Comparison of ENCODE assay signal across 13 cellular contexts in the genomic region with DNA sequence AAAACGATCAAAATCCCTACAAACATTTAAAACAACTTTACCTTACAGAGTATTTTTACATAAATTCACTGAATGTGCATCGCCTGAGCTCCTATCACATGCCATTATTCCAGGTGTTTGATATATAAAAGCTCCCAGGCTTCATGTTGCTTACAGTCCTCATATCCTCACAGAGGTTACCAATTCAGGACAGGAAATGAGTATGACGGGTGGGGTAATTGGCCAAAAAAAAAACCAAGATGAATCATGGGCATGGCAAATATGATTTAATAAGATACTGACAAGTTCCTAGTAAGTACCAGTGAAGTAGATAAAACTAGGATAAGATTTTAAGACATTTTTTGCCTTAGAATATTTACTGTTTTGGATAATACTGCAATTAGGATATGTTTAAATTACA.
A peak's percentile ranks its signal among the peaks of the same experiment; 100 is the strongest.
DNase-seq lines count a peak whose midpoint lies in the region; TF ChIP-seq lines count a peak whose summit lies in the region.
"Had no signal": no experiment of that assay in that cellular context is flagged by ENCODE, and none has a peak within 500 bp of the region (broad histone marks: within the 10 kb centered on the region; RNA-seq: fewer than 3 reads in every experiment).

No MANE protein-coding gene starts in this region.

- no peak overlapping the region for H3K4me3 ChIP-seq in fibroblast of mammary gland (ENCODE audit: control insufficient read depth, low read depth, low read length)
- H3K4me3 ChIP-seq: BLaER1 had no signal

- peak; percentile 66 for DNase-seq in A172 (ENCODE audit: low spot score)
- DNase-seq in GM04504 (ENCODE audit: low read depth), result peak; percentile 25
- DNase-seq in RKO (ENCODE audit: low spot score), result peak; percentile 80
- DNase-seq in fibroblast of mammary gland (ENCODE audit: low read depth), result peak; percentile 72
- no peak for DNase-seq in SIG-M5 (lab: John Stamatoyannopoulos, UW)
- DNase-seq in NCI-H2171 (lab: John Stamatoyannopoulos, UW), result no peak
- no peak for DNase-seq in NCI-H2107 (lab: John Stamatoyannopoulos, UW)
- DNase-seq in NCI-H1092 (lab: John Stamatoyannopoulos, UW), result no peak
- DNase-seq: activated B cell treated with CpG ODN at 0.5 μM for 24 hours, aorta, NCI-H526, SHP77 had no signal

- no peak for TF ChIP-seq CTCF in fibroblast of mammary gland (conservative IDR thresholded peaks at IDR 0.05; ENCODE audit: control insufficient read depth, insufficient read depth, low read depth, low read length)

Comparison
In these comparisons a context has a peak if more than half of its experiments do, and no peak if none do; other contexts are left out.
1. DNase-seq: peak in A172 (single experiment), GM04504 (single experiment), RKO (single experiment) and fibroblast of mammary gland (single experiment); none in SIG-M5 (single experiment), NCI-H2171 (single experiment), NCI-H2107 (single experiment) and NCI-H1092 (single experiment).